21 cellular contexts compared by ENCODE assay signal in genomic region chr3:146680602-146681001, GRCh38.
DNase-seq lines count a peak whose midpoint lies in the region; ATAC-seq lines count a peak whose summit lies in the region.
"Had no signal": no experiment of that assay in that cellular context is flagged by ENCODE, and none has a peak within 500 bp of the region (broad histone marks: within the 10 kb centered on the region; RNA-seq: fewer than 3 reads in every experiment).

No MANE protein-coding gene starts in this region.

- WGBS in mesendoderm (ENCODE audit: extremely low coverage, insufficient coverage, low lambda C conversion rate), result no CpG with 5 or more reads among the region's 3 CpGs

- no peak overlapping the region for H2BK15ac ChIP-seq in mesendoderm (replicated peaks; ENCODE audit: low read depth)

- no peak overlapping the region for H3K4ac ChIP-seq in mesendoderm (ENCODE audit: low read depth, low read length)

- no peak overlapping the region for H3K9ac ChIP-seq in mesendoderm (ENCODE audit: low read length)

- no peak overlapping the region for H4K8ac ChIP-seq in mesendoderm (ENCODE audit: low read depth, low read length)

- H3K4me3 Mint-ChIP-seq in naive thymus-derived CD4-positive, alpha-beta T cell, result no peak overlapping the region
- H3K4me3 Mint-ChIP-seq: CD4-positive, alpha-beta memory T cell; T-helper 2 cell treated with Interferon-gamma antibody and Interleukin-4, amounts not matched to agents 5 μg/mL and 100 μg/mL, for 36 hours had no signal

- H3K27me3 ChIP-seq in HAP-1 (ENCODE audit: low read depth) (no peaks in the 10 kb centered on the region), mesendoderm (ENCODE audit: insufficient read depth, low read length, poor library complexity) (no peaks in the 10 kb centered on the region)
- no peaks in the 10 kb centered on the region for H3K27me3 ChIP-seq in naive thymus-derived CD4-positive, alpha-beta T cell (ENCODE audit: control insufficient read depth in 2 of 2, insufficient read depth in 2 of 2, low read length in 2 of 2)

- H3K4me1 Mint-ChIP-seq in naive thymus-derived CD4-positive, alpha-beta T cell, result no peaks in the 10 kb centered on the region
- H3K4me1 Mint-ChIP-seq: CD4-positive, alpha-beta memory T cell had no signal

- H3K27ac Mint-ChIP-seq in naive thymus-derived CD4-positive, alpha-beta T cell, result no peak overlapping the region
- H3K27ac Mint-ChIP-seq: CD4-positive, alpha-beta memory T cell; T-helper 2 cell treated with Interferon-gamma antibody and Interleukin-4, amounts not matched to agents 5 μg/mL and 100 μg/mL, for 36 hours had no signal

- H3K79me1 ChIP-seq in mesendoderm (ENCODE audit: low read length), result no peaks in the 10 kb centered on the region

- intact Hi-C loops in naive thymus-derived CD4-positive, alpha-beta T cell (cut with micrococcal nuclease), result no loop called here

- POLR2A ChIA-PET in naive thymus-derived CD4-positive, alpha-beta T cell (lab: Charles Lee), result no interaction called here

- no peaks in the 10 kb centered on the region for H3K36me3 ChIP-seq in HAP-1 (replicated peaks)
- H3K36me3 ChIP-seq in mesendoderm (ENCODE audit: control insufficient read depth, insufficient read depth, low read length), result no peaks in the 10 kb centered on the region
- H3K36me3 ChIP-seq in naive thymus-derived CD4-positive, alpha-beta T cell (ENCODE audit: control insufficient read depth in 2 of 3, insufficient read depth in 3 of 3, low read length in 3 of 3), result no peaks in the 10 kb centered on the region

- no peak overlapping the region for H4K5ac ChIP-seq in mesendoderm (ENCODE audit: low read length)

- H3K4me3 ChIP-seq in HAP-1, result no peak overlapping the region
- no peak overlapping the region for H3K4me3 ChIP-seq in mesendoderm (ENCODE audit: low read length)
- no peak overlapping the region for H3K4me3 ChIP-seq in naive thymus-derived CD4-positive, alpha-beta T cell (ENCODE audit: low read length)
- H3K4me3 ChIP-seq: A549, PC-9 had no signal

- no peak overlapping the region for H3K23ac ChIP-seq in mesendoderm (ENCODE audit: low read length)

- no peaks in the 10 kb centered on the region for H3K4me1 ChIP-seq in HAP-1
- H3K4me1 ChIP-seq in mesendoderm (ENCODE audit: control insufficient read depth, low read depth, low read length), result no peaks in the 10 kb centered on the region
- H3K4me1 ChIP-seq in naive thymus-derived CD4-positive, alpha-beta T cell (ENCODE audit: control insufficient read depth in 2 of 2, insufficient read depth in 2 of 2, low read length in 2 of 2), result no peaks in the 10 kb centered on the region
- H3K4me1 ChIP-seq: A549, Caco-2 had no signal

- H2AK5ac ChIP-seq in mesendoderm (ENCODE audit: low read length), result no peak overlapping the region

- DNase-seq in HAP-1 (ENCODE audit: low spot score in 2 of 2), result peak; percentile 12 to 19
- DNase-seq in NCI-H146 treated with DMSO at 0.1 percent for 48 hours (lab: John Stamatoyannopoulos, UW; ENCODE audit: unreplicated experiment), result peak; percentile 63
- peak; percentile 32 for DNase-seq in SK-MEL-5 (ENCODE audit: low read depth, low spot score)
- peak; percentile 11 for DNase-seq in mesendoderm
- no peak for DNase-seq in DMS79 treated with DMSO at 0.1 percent for 48 hours (lab: John Stamatoyannopoulos, UW)
- DNase-seq in naive thymus-derived CD4-positive, alpha-beta T cell, result no peak
- DNase-seq: C1 segment of cervical spinal cord; Caco-2; CD4-positive, alpha-beta memory T cell; DND-41; Karpas-422; NCI-H1436 treated with DMSO at 0.1 percent for 48 hours; NCI-H2029; NCI-H446; NCI-H526 treated with DMSO at 0.1 percent for 48 hours; PC-9; T-helper 1 cell had no signal

- H3K9me3 Mint-ChIP-seq in naive thymus-derived CD4-positive, alpha-beta T cell, result peaks cover 0 to 4% (median 0%) of the 10 kb centered on the region in 11 donors
- H3K9me3 Mint-ChIP-seq: T-helper 2 cell treated with Interferon-gamma antibody and Interleukin-4, amounts not matched to agents 5 μg/mL and 100 μg/mL, for 36 hours had no signal

- H3K18ac ChIP-seq in mesendoderm (ENCODE audit: low read length), result no peak overlapping the region

- H3K9me3 ChIP-seq in HAP-1, result no peaks in the 10 kb centered on the region
- no peaks in the 10 kb centered on the region for H3K9me3 ChIP-seq in naive thymus-derived CD4-positive, alpha-beta T cell (ENCODE audit: control insufficient read depth in 2 of 3, low read length in 3 of 3)
- H3K9me3 ChIP-seq: A549, Caco-2 had no signal

- H2BK5ac ChIP-seq in mesendoderm (ENCODE audit: low read length), result no peak overlapping the region

- no peak overlapping the region for H3K27ac ChIP-seq in mesendoderm (ENCODE audit: low read depth, low read length)
- no peak overlapping the region for H3K27ac ChIP-seq in naive thymus-derived CD4-positive, alpha-beta T cell (ENCODE audit: low read depth, low read length)
- H3K27ac ChIP-seq: A549, PC-9 had no signal

- no peak overlapping the region for H3K4me2 ChIP-seq in mesendoderm (ENCODE audit: low read length)
- H3K4me2 ChIP-seq: A549, PC-9 had no signal

- H3K27me3 Mint-ChIP-seq in naive thymus-derived CD4-positive, alpha-beta T cell, result peaks cover 0 to 12% (median 0%) of the 10 kb centered on the region in 5 donors
- H3K27me3 Mint-ChIP-seq: CD4-positive, alpha-beta memory T cell had no signal

- no peak overlapping the region for H2BK120ac ChIP-seq in mesendoderm (ENCODE audit: low read depth, low read length)

- in situ Hi-C loops in HAP-1 (cut with MboI; ENCODE audit: low sequenced_read_pairs), result no loop called here
- in situ Hi-C loops in SK-MEL-5 (cut with HindIII; ENCODE audit: low pct_unique_long_range_greater_than_20kb, low sequenced_read_pairs), result no loop called here

- no peak for ATAC-seq in naive thymus-derived CD4-positive, alpha-beta T cell
- ATAC-seq in GM21619 (IDR thresholded peaks at IDR 0.05; ENCODE audit: unreplicated experiment), result no peak
- ATAC-seq: A549, HCT116 had no signal

- H3K56ac ChIP-seq in mesendoderm (ENCODE audit: low read length), result no peak overlapping the region

- no peaks in the 10 kb centered on the region for H3K36me3 Mint-ChIP-seq in naive thymus-derived CD4-positive, alpha-beta T cell
- H3K36me3 Mint-ChIP-seq: CD4-positive, alpha-beta memory T cell had no signal

- CTCF ChIA-PET in naive thymus-derived CD4-positive, alpha-beta T cell (lab: Charles Lee), result no interaction called here

- H3K79me2 ChIP-seq in mesendoderm (ENCODE audit: control insufficient read depth, insufficient read depth, low read length), result no peaks in the 10 kb centered on the region

Comparison
In these comparisons a context has a peak if more than half of its experiments do, and no peak if none do; other contexts are left out.
1. DNase-seq: peak in HAP-1 (2 of 2), NCI-H146 treated with DMSO at 0.1 percent for 48 hours (single experiment), SK-MEL-5 (single experiment) and mesendoderm (single experiment); none in DMS79 treated with DMSO at 0.1 percent for 48 hours (single experiment) and naive thymus-derived CD4-positive, alpha-beta T cell (0 of 9).